In the genomic region with DNA sequence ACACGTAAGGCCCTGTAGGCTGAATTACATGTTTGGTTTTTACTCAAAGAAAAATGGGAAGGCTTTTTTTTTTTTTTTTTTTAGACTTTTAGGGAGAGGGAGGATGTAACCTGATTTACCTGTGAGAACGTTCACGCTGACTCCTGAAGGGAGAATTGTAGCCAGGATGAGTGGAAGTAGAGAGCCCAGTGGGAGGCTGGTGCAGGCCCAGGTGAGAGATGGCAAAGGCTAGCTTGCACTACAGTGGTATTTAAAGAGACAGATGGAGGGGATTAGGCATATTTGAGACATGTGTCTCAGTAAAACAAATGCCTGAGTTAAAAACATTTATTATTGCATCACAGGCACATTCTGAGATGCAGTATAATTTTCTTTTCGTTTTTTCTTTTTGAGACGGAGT, we compare ENCODE assay signal across 19 cellular contexts.
DNase-seq lines count a peak whose midpoint lies in the region; TF ChIP-seq lines count a peak whose summit lies in the region.
"Had no signal": no experiment of that assay in that cellular context is flagged by ENCODE, and none has a peak within 500 bp of the region (broad histone marks: within the 10 kb centered on the region; RNA-seq: fewer than 3 reads in every experiment).

No MANE protein-coding gene starts in this region.

- in situ Hi-C loops in G401 (cut with HindIII; ENCODE audit: low sequenced_read_pairs) (no loop called here), mammary epithelial cell (cut with MboI; ENCODE audit: low sequenced_read_pairs in 2 of 2) (no loop called here)

- 73% methylated on average over 5 of the region's 5 CpGs for WGBS in mammary epithelial cell (ENCODE audit: low coverage, missing lambda C conversion rate)

- CTCF ChIA-PET in mammary epithelial cell (lab: Charles Lee; ENCODE audit: low non-redundant PET), result no interaction called here

- H3K27ac ChIP-seq in mammary epithelial cell (ENCODE audit: insufficient read depth, low read depth, low read length), result no peak overlapping the region
- H3K27ac ChIP-seq: BLaER1, C4-2B, GM23248 had no signal

- no TSS peak for BruUV-seq in mammary epithelial cell (replicated peaks; lab: Mats Ljungman, UMichigan)

- intact Hi-C loops in mammary epithelial cell (cut with micrococcal nuclease), result no loop called here

- peaks cover 16% of the 10 kb centered on the region for H3K4me1 ChIP-seq in mammary epithelial cell (ENCODE audit: insufficient read depth, low read length)
- H3K4me1 ChIP-seq: BLaER1, Caco-2 had no signal

- H3K9me3 ChIP-seq in mammary epithelial cell (replicated peaks; ENCODE audit: insufficient read depth, low read length), result no peaks in the 10 kb centered on the region
- H3K9me3 ChIP-seq: BLaER1, Caco-2 had no signal

- H3K79me2 ChIP-seq in mammary epithelial cell (ENCODE audit: insufficient read depth, low read length), result no peaks in the 10 kb centered on the region

- H3K4me2 ChIP-seq in mammary epithelial cell (ENCODE audit: insufficient read depth, low read depth, low read length), result no peak overlapping the region
- H3K4me2 ChIP-seq: BLaER1 had no signal

- H2AFZ ChIP-seq in mammary epithelial cell (ENCODE audit: low read depth, low read length), result no peak overlapping the region
- H2AFZ ChIP-seq: GM23248 had no signal

- dilution Hi-C loops in mammary epithelial cell (cut with HindIII; ENCODE audit: low sequenced_read_pairs), result no loop called here

- TF ChIP-seq CTCF in AG10803 (conservative IDR thresholded peaks at IDR 0.05; ENCODE audit: low read length) (no peak), mammary epithelial cell (conservative IDR thresholded peaks at IDR 0.05 in 1 of 2, IDR thresholded peaks at IDR 0.05 in 1 of 2; ENCODE audit: extremely low read depth in 1 of 2, insufficient read depth in 1 of 2, low read depth in 1 of 2, low read length in 2 of 2) (no peak)

- no peak overlapping the region for H3K4me3 ChIP-seq in AG10803 (ENCODE audit: low read length)
- H3K4me3 ChIP-seq in mammary epithelial cell (replicated peaks in 1 of 3; ENCODE audit: insufficient read depth in 1 of 3, low read depth in 2 of 3, low read length in 3 of 3), result no peak overlapping the region
- H3K4me3 ChIP-seq: BLaER1, GM12878, GM23248 had no signal

- DNase-seq in NCI-H446 treated with DMSO at 0.1 percent for 48 hours (lab: John Stamatoyannopoulos, UW), result peak; percentile 11
- DNase-seq in NCI-H446 (lab: John Stamatoyannopoulos, UW), result no peak
- DNase-seq in AG10803 (ENCODE audit: low read depth), result peak; percentile 37
- peak; percentile 68 for DNase-seq in G401 (ENCODE audit: low spot score)
- peak; percentile 49 for DNase-seq in NCI-H69 (lab: John Stamatoyannopoulos, UW)
- no peak for DNase-seq in NCI-H146 treated with DMSO at 0.1 percent for 48 hours (lab: John Stamatoyannopoulos, UW; ENCODE audit: unreplicated experiment)
- no peak for DNase-seq in HuH-7.5 (ENCODE audit: low spot score)
- DNase-seq in mammary epithelial cell, result no peak
- DNase-seq: Caco-2; CD4-positive, CD25-positive, alpha-beta regulatory T cell; CD8-positive, alpha-beta T cell; DMS53; DND-41; GDM1; GM23248; H9 had no signal

- no peak overlapping the region for H3K9ac ChIP-seq in mammary epithelial cell (ENCODE audit: insufficient read depth, low read length)
- H3K9ac ChIP-seq: BLaER1, GM23248 had no signal

- no peaks in the 10 kb centered on the region for H3K36me3 ChIP-seq in mammary epithelial cell (ENCODE audit: insufficient read depth, low read length)
- H3K36me3 ChIP-seq: BLaER1 had no signal

- no peaks in the 10 kb centered on the region for H4K20me1 ChIP-seq in mammary epithelial cell (ENCODE audit: insufficient read depth, low read length)
- H4K20me1 ChIP-seq: BLaER1 had no signal

- peaks cover 3% of the 10 kb centered on the region for H3K27me3 ChIP-seq in mammary epithelial cell (ENCODE audit: insufficient read depth, low read length)
- H3K27me3 ChIP-seq: BLaER1 had no signal

Comparison
In these comparisons a context has a peak if more than half of its experiments do, and no peak if none do; other contexts are left out.
1. DNase-seq: peak in NCI-H446 treated with DMSO at 0.1 percent for 48 hours (single experiment), AG10803 (single experiment), G401 (single experiment) and NCI-H69 (single experiment); none in NCI-H446 (0 of 2), NCI-H146 treated with DMSO at 0.1 percent for 48 hours (single experiment), HuH-7.5 (single experiment) and mammary epithelial cell (single experiment).